12 cellular contexts compared by ENCODE assay signal in the genomic region with DNA sequence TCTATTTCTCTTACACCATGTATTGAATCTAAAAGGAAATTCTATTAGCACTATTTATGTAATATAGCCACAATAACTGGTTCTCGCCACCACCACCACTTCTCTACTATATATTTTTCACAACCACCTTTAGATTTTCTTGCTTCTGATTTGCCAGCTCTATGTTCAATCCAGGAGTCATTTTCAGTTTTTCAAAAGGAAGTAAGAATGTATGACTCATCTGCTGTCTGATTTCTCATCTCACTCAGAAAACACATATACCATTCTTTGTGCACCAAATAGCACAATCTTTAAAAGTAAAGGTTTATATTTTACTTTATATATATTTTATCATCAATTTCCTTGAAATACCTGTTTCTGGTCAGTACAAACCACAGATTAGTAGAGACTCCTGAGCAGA.
DNase-seq lines count a peak whose midpoint lies in the region; ATAC-seq and TF ChIP-seq lines count a peak whose summit lies in the region.
"Had no signal": no experiment of that assay in that cellular context is flagged by ENCODE, and none has a peak within 500 bp of the region (broad histone marks: within the 10 kb centered on the region; RNA-seq: fewer than 3 reads in every experiment).

No MANE protein-coding gene starts in this region.

- no peak for TF ChIP-seq CTCF in H9 (conservative IDR thresholded peaks at IDR 0.05)
- no peak for TF ChIP-seq CTCF in gastroesophageal sphincter (IDR thresholded peaks at IDR 0.05)

- no peaks in the 10 kb centered on the region for H3K9me3 Mint-ChIP-seq in H9
- H3K9me3 Mint-ChIP-seq: natural killer cell had no signal

- no peak overlapping the region for H3K4ac ChIP-seq in H9 (ENCODE audit: low read depth, low read length)

- no peak overlapping the region for H3K4me3 ChIP-seq in gastroesophageal sphincter

- H3K23me2 ChIP-seq in H9 (ENCODE audit: insufficient read length, low read depth, low read length, poor library complexity, severe bottlenecking): no peaks in the 10 kb centered on the region

- H3K9me3 ChIP-seq in H9 (ENCODE audit: control insufficient read depth, low read depth, low read length) (no peaks in the 10 kb centered on the region), gastroesophageal sphincter (no peaks in the 10 kb centered on the region)
- H3K9me3 ChIP-seq: BE2C had no signal

- peak; percentile 80 for ATAC-seq in GM18909 (IDR thresholded peaks at IDR 0.05; ENCODE audit: poor library complexity, unreplicated experiment)
- peak; percentile 53 for ATAC-seq in HG03025 (IDR thresholded peaks at IDR 0.05; ENCODE audit: low FRiP score, unreplicated experiment)
- ATAC-seq in gastroesophageal sphincter: no peak
- no peak for ATAC-seq in HG03571 (IDR thresholded peaks at IDR 0.05; ENCODE audit: unreplicated experiment)

- no peak overlapping the region for H4K8ac ChIP-seq in H9 (replicated peaks; ENCODE audit: insufficient read length, low read depth, low read length)

- no peaks in the 10 kb centered on the region for H3K4me1 ChIP-seq in H9 (ENCODE audit: insufficient read depth, low read length)
- no peaks in the 10 kb centered on the region for H3K4me1 ChIP-seq in gastroesophageal sphincter
- H3K4me1 ChIP-seq: BE2C had no signal

- no peak for TF ChIP-seq EP300 in gastroesophageal sphincter (IDR thresholded peaks at IDR 0.05)

- H3K18ac ChIP-seq in H9 (ENCODE audit: insufficient read length, low read depth, low read length): no peak overlapping the region

- no peaks in the 10 kb centered on the region for H3K79me1 ChIP-seq in H9 (ENCODE audit: insufficient read depth, low read depth, low read length, poor library complexity, severe bottlenecking)

- no peak overlapping the region for H2BK20ac ChIP-seq in H9 (ENCODE audit: low read depth, low read length, poor library complexity, severe bottlenecking)

- H3K36me3 Mint-ChIP-seq in H9 (ENCODE audit: insufficient read depth in 1 of 3, low read depth in 3 of 3): peaks cover 0 to 5% (median 0%) of the 10 kb centered on the region in 3 experiments; a peak in 1 of 7 replicates
- H3K36me3 Mint-ChIP-seq: natural killer cell had no signal

- H2BK120ac ChIP-seq in H9 (ENCODE audit: low read depth, low read length, poor library complexity, severe bottlenecking): no peak overlapping the region

- no peaks in the 10 kb centered on the region for H3K4me1 Mint-ChIP-seq in H9
- H3K4me1 Mint-ChIP-seq: natural killer cell had no signal

- no peak overlapping the region for H2BK5ac ChIP-seq in H9 (ENCODE audit: insufficient read length, low read length)

- no peak overlapping the region for H3T11ph ChIP-seq in H9 (ENCODE audit: low read length)

- no peak overlapping the region for H4K5ac ChIP-seq in H9 (ENCODE audit: insufficient read length, low read depth, low read length)

- DNase-seq in A172 (ENCODE audit: low spot score): peak; percentile 18
- DNase-seq in OCI-M1 (lab: John Stamatoyannopoulos, UW): peak; percentile 54
- DNase-seq in OCI-M2 (lab: John Stamatoyannopoulos, UW; ENCODE audit: unreplicated experiment): no peak
- DNase-seq in H9: no peak
- DNase-seq: amygdala, BE2C, foreskin fibroblast, natural killer cell had no signal

- H3K27ac ChIP-seq in H9 (ENCODE audit: insufficient read length, low read depth, low read length) (no peak overlapping the region), gastroesophageal sphincter (no peak overlapping the region)

- no peaks in the 10 kb centered on the region for H3K27me3 Mint-ChIP-seq in H9 (ENCODE audit: low read depth)

- H4K91ac ChIP-seq in H9 (ENCODE audit: insufficient read length, low read depth, low read length): no peak overlapping the region

- H3K9ac ChIP-seq in H9 (ENCODE audit: extremely low read depth, insufficient read length, low read length): no peak overlapping the region

- no peak for TF ChIP-seq POLR2A in gastroesophageal sphincter (IDR thresholded peaks at IDR 0.05)

- no peaks in the 10 kb centered on the region for H3K79me2 ChIP-seq in H9 (ENCODE audit: insufficient read depth, low read length)

- H3K14ac ChIP-seq in H9 (ENCODE audit: insufficient read depth, low read length): no peak overlapping the region

- peak overlapping the region in 1 of 3 experiments; percentile 10; a peak in 1 of 7 replicates for H3K27ac Mint-ChIP-seq in H9

- no peaks in the 10 kb centered on the region for H3K36me3 ChIP-seq in gastroesophageal sphincter
- H3K36me3 ChIP-seq: BE2C had no signal

- H3K23ac ChIP-seq in H9 (ENCODE audit: insufficient read length, low read depth, low read length): no peak overlapping the region

- H3K27me3 ChIP-seq in H9 (ENCODE audit: insufficient read depth, low read length) (no peaks in the 10 kb centered on the region), gastroesophageal sphincter (no peaks in the 10 kb centered on the region)
- H3K27me3 ChIP-seq: BE2C had no signal

- H4K20me1 ChIP-seq in H9 (ENCODE audit: control insufficient read depth, insufficient read depth, insufficient read length): no peaks in the 10 kb centered on the region

- WGBS in H9 (ENCODE audit: extremely low coverage, insufficient read length, low lambda C conversion rate): no CpG with 5 or more reads among the region's 1 CpG
- 88 to 89% methylated on average over 1 of the region's 1 CpG for WGBS in gastroesophageal sphincter (ENCODE audit: low coverage in 1 of 2), 2 donors

- no peak overlapping the region for H3K56ac ChIP-seq in H9 (ENCODE audit: insufficient read length, low read depth, low read length)

- H2AK5ac ChIP-seq in H9 (ENCODE audit: insufficient read length, low read length): no peak overlapping the region

- no peak overlapping the region for H3K4me3 Mint-ChIP-seq in H9
- H3K4me3 Mint-ChIP-seq: natural killer cell had no signal

- H2BK12ac ChIP-seq in H9 (ENCODE audit: insufficient read length, low read depth, low read length): no peak overlapping the region

- no peak overlapping the region for H2BK15ac ChIP-seq in H9 (ENCODE audit: low read depth, low read length)

- H2AFZ ChIP-seq in H9 (ENCODE audit: low read length): no peak overlapping the region

- H3K4me2 ChIP-seq in H9 (ENCODE audit: insufficient read depth, insufficient read length, low read length): no peak overlapping the region

Comparison
In these comparisons a context has a peak if more than half of its experiments do, and no peak if none do; other contexts are left out.
1. DNase-seq: peak in A172 (single experiment) and OCI-M1 (single experiment); none in OCI-M2 (single experiment) and H9 (single experiment).
2. ATAC-seq: peak in GM18909 (single experiment) and HG03025 (single experiment); none in gastroesophageal sphincter (single experiment) and HG03571 (single experiment).